In the genomic region with DNA sequence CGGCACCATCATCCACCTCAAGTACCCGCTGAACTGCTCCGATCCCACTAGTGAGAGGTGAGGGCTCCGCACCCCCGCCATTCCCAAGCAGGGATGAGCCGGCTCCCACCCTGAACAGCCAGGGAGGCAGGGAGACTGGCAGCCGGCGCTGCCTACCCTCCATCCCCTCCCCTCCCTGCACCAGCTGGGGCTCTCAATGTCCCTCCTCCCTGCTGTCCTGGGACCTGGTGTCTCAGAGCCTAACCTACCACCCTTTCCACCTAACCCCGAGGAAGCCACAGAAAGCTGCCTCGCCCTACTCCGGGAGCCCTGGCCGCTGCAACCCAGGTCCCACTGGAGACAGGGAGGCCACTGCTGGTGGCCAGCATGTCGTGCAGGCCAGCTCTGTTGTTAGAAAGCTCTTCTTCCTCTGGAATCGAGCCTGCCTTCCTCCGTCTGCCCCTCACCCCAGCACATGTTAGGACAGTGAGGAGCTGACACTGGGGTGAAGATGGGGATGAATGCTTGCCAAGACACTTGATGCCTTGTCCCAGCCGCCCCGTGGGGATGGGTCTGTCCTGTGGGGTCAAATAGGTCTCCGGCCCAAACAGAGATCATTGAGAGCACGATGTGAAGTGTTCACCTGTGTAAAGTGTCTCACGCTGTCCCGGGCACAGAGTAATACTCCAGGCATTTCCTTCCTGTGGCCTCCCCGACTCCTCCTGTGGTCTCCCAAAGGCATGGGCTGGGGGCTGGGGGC, we compare ENCODE assay signal across 9 cellular contexts. TPM values are rescaled to one million over a fixed set of nuclear protein-coding genes. Genes with fewer than 3 reads are reported as not detected.
DNase-seq lines count a peak whose midpoint lies in the region; ATAC-seq, FAIRE-seq and TF ChIP-seq lines count a peak whose summit lies in the region.
"Had no signal": no experiment of that assay in that cellular context is flagged by ENCODE, and none has a peak within 500 bp of the region (broad histone marks: within the 10 kb centered on the region; RNA-seq: fewer than 3 reads in every experiment).

No MANE protein-coding gene starts in this region.

- peaks cover 70% of the 10 kb centered on the region for H3K4me1 Mint-ChIP-seq in activated CD4-positive, alpha-beta T cell treated with anti-CD3 and anti-CD28 coated beads, Interleukin-2, amount 10 ng/mL, durations not matched to agents 24 days and 14 days
- H3K4me1 Mint-ChIP-seq in activated CD8-positive, alpha-beta memory T cell treated with anti-CD3 and anti-CD28 coated beads, Interleukin-2, amount 10 ng/mL, durations not matched to agents 7 days and 5 days, result peaks cover 77% of the 10 kb centered on the region

- peak overlapping the region; percentile 96 for H3K27ac Mint-ChIP-seq in activated CD4-positive, alpha-beta T cell treated with anti-CD3 and anti-CD28 coated beads, Interleukin-2, amount 10 ng/mL, durations not matched to agents 24 days and 14 days
- H3K27ac Mint-ChIP-seq in activated CD8-positive, alpha-beta memory T cell treated with anti-CD3 and anti-CD28 coated beads, Interleukin-2, amount 10 ng/mL, durations not matched to agents 7 days and 5 days, result peak overlapping the region; percentile 96

- no peaks in the 10 kb centered on the region for H3K9me3 Mint-ChIP-seq in activated CD4-positive, alpha-beta T cell treated with anti-CD3 and anti-CD28 coated beads, Interleukin-2, amount 10 ng/mL, durations not matched to agents 24 days and 14 days
- no peaks in the 10 kb centered on the region for H3K9me3 Mint-ChIP-seq in activated CD8-positive, alpha-beta memory T cell treated with anti-CD3 and anti-CD28 coated beads, Interleukin-2, amount 10 ng/mL, durations not matched to agents 7 days and 5 days (ENCODE audit: low read depth)

- H3K9me3 ChIP-seq in kidney (ENCODE audit: control insufficient read depth in 1 of 2, low read length in 2 of 2) (no peaks in the 10 kb centered on the region), suprapubic skin (no peaks in the 10 kb centered on the region)

- H3K4me1 ChIP-seq in kidney (ENCODE audit: control insufficient read depth in 1 of 2, insufficient read depth in 1 of 2, low read depth in 1 of 2, low read length in 2 of 2), result peaks cover 0 to 4% of the 10 kb centered on the region in 2 donors
- peaks cover 12% of the 10 kb centered on the region for H3K4me1 ChIP-seq in suprapubic skin

- H3K36me3 ChIP-seq in kidney (ENCODE audit: control insufficient read depth in 1 of 2, insufficient read depth in 2 of 2, low read length in 2 of 2) (no peaks in the 10 kb centered on the region), suprapubic skin (peaks cover 7% of the 10 kb centered on the region)

- peak; percentile 5 for ATAC-seq in activated CD8-positive, alpha-beta memory T cell treated with anti-CD3 and anti-CD28 coated beads, Interleukin-2, amount 10 ng/mL, durations not matched to agents 7 days and 5 days
- ATAC-seq in HG02970 (IDR thresholded peaks at IDR 0.05; ENCODE audit: low FRiP score, unreplicated experiment) (no peak), GM21423 (IDR thresholded peaks at IDR 0.05; ENCODE audit: unreplicated experiment) (no peak), HG03432 (IDR thresholded peaks at IDR 0.05; ENCODE audit: unreplicated experiment) (no peak)

- CTCF ChIA-PET in activated CD8-positive, alpha-beta memory T cell treated with anti-CD3 and anti-CD28 coated beads, Interleukin-2, amount 10 ng/mL, durations not matched to agents 7 days and 5 days (lab: Charles Lee), result interaction anchor here (0.6 to 17.6 kb wide), 9 partner anchors 8 to 161 kb away, joined by 3 to 709 read pairs (median 5); a partner anchor contains a TSS

- no peak for TF ChIP-seq POLR2A in suprapubic skin (IDR thresholded peaks at IDR 0.05)

- H3K4me3 ChIP-seq in kidney (ENCODE audit: low read length in 2 of 2) (no peak overlapping the region), suprapubic skin (peak overlapping the region; percentile 44)

- FAIRE-seq in kidney (lab: Jason Lieb, UNC), result no peak
- FAIRE-seq: RCC 7860 had no signal

- H3K27me3 ChIP-seq in suprapubic skin, result no peaks in the 10 kb centered on the region

- H3K4me3 Mint-ChIP-seq in activated CD4-positive, alpha-beta T cell treated with anti-CD3 and anti-CD28 coated beads, Interleukin-2, amount 10 ng/mL, durations not matched to agents 24 days and 14 days, result peak overlapping the region; percentile 96
- H3K4me3 Mint-ChIP-seq in activated CD8-positive, alpha-beta memory T cell treated with anti-CD3 and anti-CD28 coated beads, Interleukin-2, amount 10 ng/mL, durations not matched to agents 7 days and 5 days, result peak overlapping the region; percentile 93

- peak; percentile 78 for DNase-seq in activated CD4-positive, alpha-beta T cell treated with anti-CD3 and anti-CD28 coated beads, Interleukin-2, amount 10 ng/mL, durations not matched to agents 24 days and 14 days
- no peak for DNase-seq in activated CD4-positive, alpha-beta T cell treated with anti-CD3 and anti-CD28 coated beads, Interleukin-2, amount 50 U/mL, for 4 hours
- DNase-seq in activated CD8-positive, alpha-beta memory T cell treated with anti-CD3 and anti-CD28 coated beads, Interleukin-2, amount 10 ng/mL, durations not matched to agents 7 days and 5 days, result no peak
- DNase-seq in kidney (peak; percentile 68), suprapubic skin (ENCODE audit: low spot score in 2 of 2) (peak in 1 of 2 donors; percentile 77)

- H3K27ac ChIP-seq in kidney (ENCODE audit: low read depth in 2 of 2, low read length in 2 of 2), result no peak overlapping the region
- H3K27ac ChIP-seq in suprapubic skin, result peak overlapping the region; percentile 63

- peaks cover 58% of the 10 kb centered on the region for H3K36me3 Mint-ChIP-seq in activated CD4-positive, alpha-beta T cell treated with anti-CD3 and anti-CD28 coated beads, Interleukin-2, amount 10 ng/mL, durations not matched to agents 24 days and 14 days (ENCODE audit: low read depth)
- peaks cover 48% of the 10 kb centered on the region for H3K36me3 Mint-ChIP-seq in activated CD8-positive, alpha-beta memory T cell treated with anti-CD3 and anti-CD28 coated beads, Interleukin-2, amount 10 ng/mL, durations not matched to agents 7 days and 5 days

- TF ChIP-seq EP300 in suprapubic skin (IDR thresholded peaks at IDR 0.05), result no peak

- intact Hi-C loops in activated CD4-positive, alpha-beta T cell treated with anti-CD3 and anti-CD28 coated beads, Interleukin-2, amount 10 ng/mL, durations not matched to agents 24 days and 14 days (cut with micrococcal nuclease), result loop anchor here (5.0 kb wide), 1 partner anchor 500 kb away; a partner anchor contains a TSS
- intact Hi-C loops in kidney (cut with DNase I), result no loop called here

- no peaks in the 10 kb centered on the region for H3K27me3 Mint-ChIP-seq in activated CD4-positive, alpha-beta T cell treated with anti-CD3 and anti-CD28 coated beads, Interleukin-2, amount 10 ng/mL, durations not matched to agents 24 days and 14 days
- no peaks in the 10 kb centered on the region for H3K27me3 Mint-ChIP-seq in activated CD8-positive, alpha-beta memory T cell treated with anti-CD3 and anti-CD28 coated beads, Interleukin-2, amount 10 ng/mL, durations not matched to agents 7 days and 5 days

- WGBS in suprapubic skin, result 75% methylated on average over 20 of the region's 22 CpGs

- no peak overlapping the region for H3K9ac ChIP-seq in kidney (ENCODE audit: low read length in 2 of 2)

- TF ChIP-seq CTCF in kidney (IDR thresholded peaks at IDR 0.05; ENCODE audit: borderline replicate concordance, extremely low read depth, insufficient read depth) (no peak), suprapubic skin (IDR thresholded peaks at IDR 0.05) (no peak)

RNA-seq across cellular contexts. Expression of a gene that starts 1.1 kb away (rescaled TPM):
- 349 and 355 TPM in 2 replicates for total RNA-seq in activated CD4-positive, alpha-beta T cell treated with anti-CD3 and anti-CD28 coated beads, Interleukin-2, amount 10 ng/mL, durations not matched to agents 24 days and 14 days
- 100 to 1,000 TPM; 283 to 367 TPM for total RNA-seq in activated CD8-positive, alpha-beta memory T cell treated with anti-CD3 and anti-CD28 coated beads, Interleukin-2, amount 10 ng/mL, durations not matched to agents 7 days and 5 days
- total RNA-seq in kidney (70.8 TPM), suprapubic skin (10 to 100 TPM; 18.5 to 59.1 (median 39.4) TPM)
- polyA plus RNA-seq in kidney (ENCODE audit: insufficient read depth, low read depth, low replicate concordance), result 38.0 TPM

RNA-seq across cellular contexts. Expression of a gene that starts 8.5 kb away (rescaled TPM):
- 168 and 174 TPM in 2 replicates for total RNA-seq in activated CD4-positive, alpha-beta T cell treated with anti-CD3 and anti-CD28 coated beads, Interleukin-2, amount 10 ng/mL, durations not matched to agents 24 days and 14 days
- 100 to 1,000 TPM; 120 to 132 TPM for total RNA-seq in activated CD8-positive, alpha-beta memory T cell treated with anti-CD3 and anti-CD28 coated beads, Interleukin-2, amount 10 ng/mL, durations not matched to agents 7 days and 5 days
- total RNA-seq in kidney (175 TPM), suprapubic skin (100 to 1,000 TPM; 251 to 495 (median 436) TPM)
- 336 TPM for polyA plus RNA-seq in kidney (ENCODE audit: insufficient read depth, low read depth, low replicate concordance)

RNA-seq across cellular contexts. Expression of a gene that starts 8.7 kb away (rescaled TPM):
- total RNA-seq in activated CD4-positive, alpha-beta T cell treated with anti-CD3 and anti-CD28 coated beads, Interleukin-2, amount 10 ng/mL, durations not matched to agents 24 days and 14 days, result not detected in 2 replicates
- not detected for total RNA-seq in activated CD8-positive, alpha-beta memory T cell treated with anti-CD3 and anti-CD28 coated beads, Interleukin-2, amount 10 ng/mL, durations not matched to agents 7 days and 5 days
- total RNA-seq in kidney (not detected), suprapubic skin (not detected)
- polyA plus RNA-seq in kidney (ENCODE audit: insufficient read depth, low read depth, low replicate concordance), result not detected

RNA-seq across cellular contexts. Expression of a gene that starts 18.2 kb away (rescaled TPM):
- 474 and 487 TPM in 2 replicates for total RNA-seq in activated CD4-positive, alpha-beta T cell treated with anti-CD3 and anti-CD28 coated beads, Interleukin-2, amount 10 ng/mL, durations not matched to agents 24 days and 14 days
- total RNA-seq in activated CD8-positive, alpha-beta memory T cell treated with anti-CD3 and anti-CD28 coated beads, Interleukin-2, amount 10 ng/mL, durations not matched to agents 7 days and 5 days, result 100 to 1,000 TPM; 211 to 271 TPM
- total RNA-seq in kidney (141 TPM), suprapubic skin (100 to 1,000 TPM; 161 to 232 (median 207) TPM)
- 222 TPM for polyA plus RNA-seq in kidney (ENCODE audit: insufficient read depth, low read depth, low replicate concordance)

RNA-seq across cellular contexts. Expression of a gene that starts 18.4 kb away (rescaled TPM):
- 129 and 131 TPM in 2 replicates for total RNA-seq in activated CD4-positive, alpha-beta T cell treated with anti-CD3 and anti-CD28 coated beads, Interleukin-2, amount 10 ng/mL, durations not matched to agents 24 days and 14 days
- total RNA-seq in activated CD8-positive, alpha-beta memory T cell treated with anti-CD3 and anti-CD28 coated beads, Interleukin-2, amount 10 ng/mL, durations not matched to agents 7 days and 5 days, result 10 to 100 TPM; 59.9 to 69.5 TPM
- total RNA-seq in kidney, result 50.3 TPM
- 74.3 TPM for polyA plus RNA-seq in kidney (ENCODE audit: insufficient read depth, low read depth, low replicate concordance)
- total RNA-seq in suprapubic skin, result 10 to 100 TPM; 12.3 to 27.0 (median 22.1) TPM

Comparison
In these comparisons a context has a peak if more than half of its experiments do, and no peak if none do; other contexts are left out.
1. DNase-seq: peak in activated CD4-positive, alpha-beta T cell treated with anti-CD3 and anti-CD28 coated beads, Interleukin-2, amount 10 ng/mL, durations not matched to agents 24 days and 14 days (single experiment) and kidney (single experiment); none in activated CD4-positive, alpha-beta T cell treated with anti-CD3 and anti-CD28 coated beads, Interleukin-2, amount 50 U/mL, for 4 hours (0 of 2) and activated CD8-positive, alpha-beta memory T cell treated with anti-CD3 and anti-CD28 coated beads, Interleukin-2, amount 10 ng/mL, durations not matched to agents 7 days and 5 days (single experiment).